Comparison of ENCODE assay signal across 10 cellular contexts in the genomic region with DNA sequence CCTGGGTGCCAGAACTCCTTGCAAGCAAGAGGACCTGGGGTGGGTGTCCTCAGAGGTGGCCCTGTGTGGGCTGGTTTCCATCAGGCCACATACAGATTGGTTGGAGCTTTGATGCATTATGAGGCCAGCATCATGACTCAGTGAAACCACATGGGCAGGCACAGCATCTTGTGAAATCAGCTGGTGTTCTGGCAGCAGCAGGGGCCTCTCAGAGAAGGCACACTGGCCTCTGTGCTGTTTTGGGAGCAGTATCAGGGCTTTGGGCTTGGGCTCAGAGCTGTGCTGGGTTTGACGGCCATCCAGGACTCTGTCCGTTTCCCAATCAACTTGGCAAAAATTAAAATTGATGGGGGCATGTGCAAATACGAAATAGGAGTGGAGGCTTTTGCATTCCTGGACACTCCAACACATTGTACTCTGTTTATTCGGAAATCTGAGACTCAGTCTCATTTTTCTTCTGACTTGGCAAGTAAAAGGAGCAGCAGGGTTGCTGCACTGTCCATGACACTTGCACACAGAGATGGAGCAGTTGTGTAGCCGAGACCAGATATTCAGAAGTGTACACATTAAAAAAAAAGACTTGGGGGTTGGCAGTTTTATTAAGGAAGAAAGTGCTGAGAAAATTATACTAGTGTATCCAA.
DNase-seq lines count a peak whose midpoint lies in the region; ATAC-seq, FAIRE-seq and TF ChIP-seq lines count a peak whose summit lies in the region.
"Had no signal": no experiment of that assay in that cellular context is flagged by ENCODE, and none has a peak within 500 bp of the region (broad histone marks: within the 10 kb centered on the region; RNA-seq: fewer than 3 reads in every experiment).

No MANE protein-coding gene starts in this region.

- H3K27ac ChIP-seq in left lung: peak overlapping the region in 1 of 2 donors; percentile 11
- H3K27ac ChIP-seq in transverse colon: peak overlapping the region in 2 of 4 donors; percentile 8 to 36

- FAIRE-seq in bronchial epithelial cell (lab: Jason Lieb, UNC): peak; percentile 58
- FAIRE-seq: GM12878 had no signal

- ATAC-seq in left lung (peak; percentile 76), HG03432 (IDR thresholded peaks at IDR 0.05; ENCODE audit: unreplicated experiment) (no peak), HG02852 (IDR thresholded peaks at IDR 0.05; ENCODE audit: unreplicated experiment) (no peak)
- ATAC-seq: GM12878 had no signal

- peak; percentile 69 for DNase-seq in M059J (ENCODE audit: low read depth)
- DNase-seq in bronchial epithelial cell (ENCODE audit: low read depth): peak; percentile 72
- DNase-seq in left lung: peak in 1 of 2 donors; percentile 43
- peak; percentile 30 for DNase-seq in transverse colon
- DNase-seq in DMS53 (lab: John Stamatoyannopoulos, UW): no peak
- DNase-seq: activated naive CD8-positive, alpha-beta T cell treated with anti-CD3 and anti-CD28 coated beads, Interleukin-2, amount 10 ng/mL, durations not matched to agents 7 days and 5 days; NCI-H146 had no signal

- H3K4me1 ChIP-seq in left lung (no peaks in the 10 kb centered on the region), transverse colon (no peaks in the 10 kb centered on the region)

- intact Hi-C loops in left lung (cut with DNase I) (no loop called here), transverse colon (cut with DNase I; ENCODE audit: low total_unique reads) (no loop called here)

- no peak for TF ChIP-seq EP300 in transverse colon (IDR thresholded peaks at IDR 0.05; ENCODE audit: low read depth)

- H3K4me3 ChIP-seq in bronchial epithelial cell (ENCODE audit: low read depth, low read length) (no peak overlapping the region), left lung (no peak overlapping the region), transverse colon (no peak overlapping the region)
- H3K4me3 ChIP-seq: GM12878 had no signal

- H3K27me3 ChIP-seq in bronchial epithelial cell (ENCODE audit: control insufficient read depth, insufficient read depth, low read length) (no peaks in the 10 kb centered on the region), left lung (no peaks in the 10 kb centered on the region), transverse colon (no peaks in the 10 kb centered on the region)

- H3K9me3 ChIP-seq in left lung: peaks cover 0 to 8% of the 10 kb centered on the region in 2 donors
- no peaks in the 10 kb centered on the region for H3K9me3 ChIP-seq in transverse colon

- in situ Hi-C loops in transverse colon (cut with MboI; ENCODE audit: low pct_ligation_motif_present in 1 of 4, low pct_unique_long_range_greater_than_20kb in 1 of 4, low sequenced_read_pairs in 3 of 4): loop anchor here in 1 of 4 donors (25.0 kb wide), 1 partner anchor 91 kb away; no protein-coding TSS in a partner anchor

- WGBS in transverse colon (ENCODE audit: low coverage in 1 of 2), 2 donors: 69 to 83% methylated on average over 3 to 5 of the region's 5 CpGs

- no peak for TF ChIP-seq CTCF in bronchial epithelial cell (IDR thresholded peaks at IDR 0.05; ENCODE audit: insufficient read depth, low read length, severe bottlenecking)
- TF ChIP-seq CTCF in left lung (IDR thresholded peaks at IDR 0.05): no peak
- no peak for TF ChIP-seq CTCF in transverse colon (IDR thresholded peaks at IDR 0.05)

- TF ChIP-seq POLR2A in transverse colon (IDR thresholded peaks at IDR 0.05): no peak

- H3K36me3 ChIP-seq in bronchial epithelial cell (ENCODE audit: control insufficient read depth, insufficient read depth, low read length): no peaks in the 10 kb centered on the region
- no peaks in the 10 kb centered on the region for H3K36me3 ChIP-seq in left lung
- no peaks in the 10 kb centered on the region for H3K36me3 ChIP-seq in transverse colon
